In the genomic region with DNA sequence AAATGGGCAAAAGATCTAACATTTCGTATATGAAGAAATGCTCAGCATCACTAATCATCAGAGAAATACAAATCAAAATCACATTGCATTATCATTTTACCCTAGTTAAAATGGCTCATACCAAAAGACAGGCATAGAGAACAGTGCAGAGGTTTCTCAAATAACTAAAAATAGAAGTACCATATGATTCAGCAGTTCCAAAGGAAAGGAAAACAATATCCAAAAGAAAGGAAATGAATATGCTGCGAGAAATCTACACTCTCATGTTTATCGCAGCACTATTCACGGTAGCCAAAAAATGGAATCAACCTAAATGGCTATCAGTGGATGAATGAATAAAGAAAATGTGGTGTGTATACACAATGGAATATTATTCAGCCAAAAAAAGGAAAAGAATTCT, we compare ENCODE assay signal across 31 cellular contexts.
"Had no signal": no experiment of that assay in that cellular context is flagged by ENCODE, and none has a peak within 500 bp of the region (broad histone marks: within the 10 kb centered on the region; RNA-seq: fewer than 3 reads in every experiment).

No MANE protein-coding gene starts in this region.

- H3K27ac Mint-ChIP-seq: activated CD4-positive, alpha-beta memory T cell treated with anti-CD3 and anti-CD28 coated beads for 36 hours; activated CD4-positive, alpha-beta T cell treated with anti-CD3 and anti-CD28 coated beads, Interleukin-2, amount 10 ng/mL, durations not matched to agents 24 days and 14 days; activated naive CD4-positive, alpha-beta T cell treated with anti-CD3 and anti-CD28 coated beads, Interleukin-2, amount 10 ng/mL, durations not matched to agents 7 days and 5 days; activated naive CD8-positive, alpha-beta T cell treated with anti-CD3 and anti-CD28 coated beads, Interleukin-2, amount 10 ng/mL, durations not matched to agents 7 days and 5 days; activated T-cell treated with anti-CD3 and anti-CD28 coated beads, Interleukin-2, amount 50 U/mL, for 24 hours; endodermal cell; nephron; progenitor cell of endocrine pancreas; T-helper 2 cell treated with Interferon-gamma antibody and Interleukin-4, amounts not matched to agents 5 μg/mL and 100 μg/mL, for 36 hours had no signal

- DNase-seq: activated CD4-positive, alpha-beta memory T cell treated with anti-CD3 and anti-CD28 coated beads for 36 hours; activated CD4-positive, alpha-beta T cell treated with anti-CD3 and anti-CD28 coated beads, Interleukin-2, amount 10 ng/mL, durations not matched to agents 24 days and 14 days; activated CD4-positive, CD25-positive, alpha-beta regulatory T cell treated with anti-CD3 and anti-CD28 coated beads, Interleukin-2, amount 50 U/mL, for 72 hours; activated CD8-positive, alpha-beta memory T cell treated with anti-CD3 and anti-CD28 coated beads, Interleukin-2, amount 50 U/mL, for 48 hours; activated gamma-delta T cell; activated naive CD4-positive, alpha-beta T cell treated with anti-CD3 and anti-CD28 coated beads, Interleukin-2, amount 10 ng/mL, durations not matched to agents 7 days and 5 days; activated naive CD8-positive, alpha-beta T cell treated with anti-CD3 and anti-CD28 coated beads, Interleukin-2, amount 10 ng/mL, durations not matched to agents 7 days and 5 days; activated T-cell treated with anti-CD3 and anti-CD28 coated beads, Interleukin-2, amount 50 U/mL, for 24 hours; endodermal cell; esophagus squamous epithelium; gastrocnemius medialis; glutamatergic neuron; islet precursor cell; left cardiac atrium; left ventricle myocardium superior; mammary epithelial cell; ovary; retina; stimulated activated naive CD4-positive, alpha-beta T cell; T-helper 1 cell; WERI-Rb-1 had no signal

- H3K4me3 ChIP-seq: ascending aorta, breast epithelium, coronary artery, esophagus squamous epithelium, gastrocnemius medialis, hepatocyte, ovary, smooth muscle cell, tibial nerve had no signal

- H3K4me3 Mint-ChIP-seq: activated CD4-positive, alpha-beta memory T cell treated with anti-CD3 and anti-CD28 coated beads for 36 hours; activated CD4-positive, alpha-beta T cell treated with anti-CD3 and anti-CD28 coated beads, Interleukin-2, amount 10 ng/mL, durations not matched to agents 24 days and 14 days; activated naive CD4-positive, alpha-beta T cell treated with anti-CD3 and anti-CD28 coated beads, Interleukin-2, amount 10 ng/mL, durations not matched to agents 7 days and 5 days; activated naive CD8-positive, alpha-beta T cell treated with anti-CD3 and anti-CD28 coated beads, Interleukin-2, amount 10 ng/mL, durations not matched to agents 7 days and 5 days; activated T-cell treated with anti-CD3 and anti-CD28 coated beads, Interleukin-2, amount 50 U/mL, for 24 hours; endodermal cell; nephron; T-helper 2 cell treated with Interferon-gamma antibody and Interleukin-4, amounts not matched to agents 5 μg/mL and 100 μg/mL, for 36 hours had no signal

- H3K27me3 Mint-ChIP-seq: activated CD4-positive, alpha-beta memory T cell treated with anti-CD3 and anti-CD28 coated beads for 36 hours; activated CD4-positive, alpha-beta T cell treated with anti-CD3 and anti-CD28 coated beads, Interleukin-2, amount 10 ng/mL, durations not matched to agents 24 days and 14 days; activated naive CD4-positive, alpha-beta T cell treated with anti-CD3 and anti-CD28 coated beads, Interleukin-2, amount 10 ng/mL, durations not matched to agents 7 days and 5 days; activated naive CD8-positive, alpha-beta T cell treated with anti-CD3 and anti-CD28 coated beads, Interleukin-2, amount 10 ng/mL, durations not matched to agents 7 days and 5 days; activated T-cell treated with anti-CD3 and anti-CD28 coated beads, Interleukin-2, amount 50 U/mL, for 24 hours; progenitor cell of endocrine pancreas had no signal

- H3K4me1 Mint-ChIP-seq: activated CD4-positive, alpha-beta T cell treated with anti-CD3 and anti-CD28 coated beads, Interleukin-2, amount 10 ng/mL, durations not matched to agents 24 days and 14 days; activated naive CD4-positive, alpha-beta T cell treated with anti-CD3 and anti-CD28 coated beads, Interleukin-2, amount 10 ng/mL, durations not matched to agents 7 days and 5 days; activated naive CD8-positive, alpha-beta T cell treated with anti-CD3 and anti-CD28 coated beads, Interleukin-2, amount 10 ng/mL, durations not matched to agents 7 days and 5 days; endodermal cell; nephron had no signal

- ATAC-seq: gastrocnemius medialis, left cardiac atrium, left ventricle myocardium superior, sciatic nerve had no signal
